ENCODE assay signal across 1 cellular context in genomic region chr14:94445003-94445402, GRCh38.
TF ChIP-seq lines count a peak whose summit lies in the region.

No MANE protein-coding gene starts in this region.

TF ChIP-seq in HepG2, 621 proteins besides CTCF, POLR2A, EP300 and RAD21:
- TF ChIP-seq ZNF331 (CRISPR knock-in tag; IDR thresholded peaks at IDR 0.05) (peak; percentile 76; the same call in 1 of the 2 replicates), ZFP36L1 (CRISPR knock-in tag; IDR thresholded peaks at IDR 0.05) (no peak), TCF7 (IDR thresholded peaks at IDR 0.05; ENCODE audit: low read depth) (no peak)
TF ChIP-seq in HepG2: peak in this region for 1.
